ENCODE assay signal across 7 cellular contexts in the genomic region with DNA sequence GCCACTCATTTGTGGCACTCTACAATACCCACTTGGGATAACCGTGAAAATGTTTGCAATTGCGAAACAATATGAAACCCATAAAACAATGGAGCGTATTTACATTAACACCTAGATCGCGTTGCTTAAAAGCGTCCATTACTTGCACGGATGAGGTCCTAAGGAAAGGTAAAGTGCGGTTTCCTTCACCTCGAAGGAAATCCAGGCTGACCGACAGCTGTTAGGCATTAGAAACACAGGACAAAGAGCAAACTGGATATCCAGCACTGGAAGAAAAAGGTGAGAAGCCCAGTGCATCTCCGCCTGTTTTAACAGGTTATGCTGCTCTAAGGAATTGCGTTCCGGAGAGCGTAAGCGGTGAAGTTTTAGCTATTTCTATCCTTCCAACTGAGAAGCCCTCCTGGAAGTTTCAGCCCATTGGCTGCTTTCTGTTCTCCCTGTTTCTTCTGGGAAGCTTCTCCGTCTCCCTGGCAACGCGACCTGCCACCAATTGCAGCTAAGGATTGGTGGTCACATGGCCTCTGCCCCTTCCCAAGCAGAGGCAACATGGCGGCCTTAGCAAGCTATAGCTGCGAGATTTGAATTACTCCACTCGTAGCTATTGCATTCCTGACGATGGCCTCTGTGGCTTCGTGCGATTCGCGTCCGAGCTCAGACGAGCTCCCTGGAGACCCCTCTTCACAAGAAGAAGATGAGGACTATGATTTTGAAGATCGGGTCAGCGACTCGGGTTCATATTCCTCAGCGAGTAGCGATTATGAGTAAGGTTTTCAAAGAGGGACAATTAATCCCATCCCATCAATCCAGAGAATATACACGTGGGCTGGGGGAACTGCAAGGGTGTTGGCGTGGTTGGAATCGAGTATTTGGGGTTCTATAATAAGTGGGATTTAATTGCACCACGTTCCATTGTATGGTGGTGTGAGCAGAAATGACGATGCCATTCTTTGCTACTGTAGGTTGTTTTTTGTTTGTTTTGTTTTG. TPM values are rescaled to one million over a fixed set of nuclear protein-coding genes. Genes with fewer than 3 reads are reported as not detected.
A peak's percentile ranks its signal among the peaks of the same experiment; 100 is the strongest.
DNase-seq lines count a peak whose midpoint lies in the region; ATAC-seq and TF ChIP-seq lines count a peak whose summit lies in the region.

Gene INTU (plus strand): TSS at position 538 of the 984 bp plus-strand sequence. CDS start 78 bp downstream, at position 616.

- peak within 1 kb of the TSS in 36 of 59 donors; percentile 2 to 73 (median 36) for H3K27ac ChIP-seq in dorsolateral prefrontal cortex

- peaks cover 10% of the 10 kb centered on the region for H3K4me1 Mint-ChIP-seq in T-helper 17 cell

- H3K36me3 Mint-ChIP-seq in T-helper 17 cell (ENCODE audit: low read depth): no peaks in the 10 kb centered on the region

- intact Hi-C loops in dorsolateral prefrontal cortex (cut with DNase I): no loop called here
- intact Hi-C loops in left colon (cut with DNase I, micrococcal nuclease): no loop called here

- H3K4me3 ChIP-seq in dorsolateral prefrontal cortex: peak within 1 kb of the TSS; percentile 45 to 88 (median 78)

- H3K27ac Mint-ChIP-seq in T-helper 17 cell: no peak within 1 kb of the TSS

- DNase-seq in NCI-H1105 treated with DMSO at 0.1 percent for 48 hours (lab: John Stamatoyannopoulos, UW) (peak; percentile 88), T-helper 17 cell (no peak), dorsolateral prefrontal cortex (peak; percentile 86 to 98 (median 95)), left colon (peak; percentile 94)
- DNase-seq in stimulated activated CD4-positive, alpha-beta T cell treated with anti-CD3 and anti-CD28 coated beads, Interleukin-1b, Interleukin-23, amount 100 ng/mL, for 24 hours (ENCODE audit: low read depth in 4 of 4, low spot score in 1 of 4): peak in 3 of 4 experiments; percentile 2 to 37 (median 3)

- H3K27me3 ChIP-seq in dorsolateral prefrontal cortex: peaks cover 0 to 3% (median 0%) of the 10 kb centered on the region in 45 donors

- H3K9me3 ChIP-seq in T-helper 17 cell (ENCODE audit: control insufficient read depth, low read length, poor library complexity, severe bottlenecking): peaks cover 4% of the 10 kb centered on the region

- peak in 6 of 56 donors; percentile 10 to 25 (median 14) for TF ChIP-seq CTCF in dorsolateral prefrontal cortex (IDR thresholded peaks at IDR 0.05 in 54 of 56, conservative IDR thresholded peaks at IDR 0.05 in 2 of 56; ENCODE audit: low read depth in 1 of 56, partially characterized antibody in 56 of 56)

- ATAC-seq in GM18499 (IDR thresholded peaks at IDR 0.05; ENCODE audit: insufficient read depth, unreplicated experiment) (peak; percentile 92), HG02759 (IDR thresholded peaks at IDR 0.05; ENCODE audit: unreplicated experiment) (peak; percentile 99), T-helper 17 cell (peak; percentile 57), left colon (peak; percentile 100)

- peaks cover 55% of the 10 kb centered on the region for H3K27me3 Mint-ChIP-seq in T-helper 17 cell

- H3K4me3 Mint-ChIP-seq in T-helper 17 cell: peak within 1 kb of the TSS; percentile 84

RNA-seq across cellular contexts. Expression of gene INTU, which starts in this region (rescaled TPM):
- under 1 TPM in 1 of 2 donors, not detected in 1; 0.08 TPM for total RNA-seq in T-helper 17 cell
- 10 to 100 TPM; 18.4 to 48.8 (median 28.3) TPM for total RNA-seq in dorsolateral prefrontal cortex
- total RNA-seq in left colon: 1 to 10 TPM; 3.4 to 3.8 TPM

Comparison
In these comparisons a context has a peak if more than half of its experiments do, and no peak if none do; other contexts are left out.
1. RNA of gene INTU (total RNA-seq): 18.4 to 48.8 TPM in dorsolateral prefrontal cortex and 3.4 to 3.8 TPM in left colon; 0.08 TPM in T-helper 17 cell; every median in the first group is over 4 times any median in the second.
2. RNA of gene INTU (total RNA-seq): 18.4 to 48.8 TPM in dorsolateral prefrontal cortex; 3.4 to 3.8 TPM in left colon; every median in the first group is over 4 times any median in the second.
3. Peak in ATAC-seq in T-helper 17 cell; RNA of the gene not detected or under 1 TPM.
4. DNase-seq: peak in NCI-H1105 treated with DMSO at 0.1 percent for 48 hours (single experiment), dorsolateral prefrontal cortex (10 of 10), left colon (2 of 2) and stimulated activated CD4-positive, alpha-beta T cell treated with anti-CD3 and anti-CD28 coated beads, Interleukin-1b, Interleukin-23, amount 100 ng/mL, for 24 hours (3 of 4); none in T-helper 17 cell (0 of 3).
5. Peak in every context shown above with its lines, with median percentiles within 50 percentile points of each other: ATAC-seq.